1 cellular context compared by ENCODE assay signal in the genomic region with DNA sequence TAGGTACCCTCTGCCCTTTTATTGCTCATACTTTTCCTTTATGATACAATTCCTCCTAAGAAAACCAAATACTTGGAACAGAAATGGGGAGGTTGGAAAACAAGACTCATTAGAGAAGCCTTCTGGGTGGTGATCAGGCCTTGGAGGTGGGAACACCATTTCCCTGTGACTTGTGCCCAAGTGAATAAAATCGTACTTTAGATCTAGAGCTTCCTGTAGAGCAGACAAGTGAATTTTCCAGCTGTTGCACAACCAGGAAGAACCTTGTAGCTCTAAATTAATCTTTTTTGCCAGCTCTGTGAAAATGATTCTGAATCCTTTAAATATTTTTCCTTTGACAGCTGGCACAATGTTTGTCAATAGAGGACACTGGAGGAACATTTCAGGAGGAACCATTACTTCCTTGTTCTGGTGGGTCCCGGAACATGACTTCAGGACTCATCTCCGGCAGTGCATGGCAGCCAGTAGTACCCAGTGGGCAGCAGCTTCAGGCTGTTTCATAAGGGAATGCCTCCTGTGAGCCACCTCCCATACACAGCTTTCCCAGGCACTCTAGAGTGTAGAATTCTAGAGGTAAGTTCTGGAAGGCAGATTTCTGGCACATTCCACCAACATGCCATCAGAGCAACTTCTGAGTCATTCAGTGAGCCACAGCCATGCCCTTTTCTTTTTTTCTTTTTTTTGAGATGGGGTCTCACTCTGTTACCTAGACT.
TF ChIP-seq lines count a peak whose summit lies in the region.

No MANE protein-coding gene starts in this region.

TF ChIP-seq in K562, 482 proteins besides CTCF, POLR2A, EP300 and RAD21:
- TF ChIP-seq ELF4 (CRISPR knock-in tag; IDR thresholded peaks at IDR 0.05) (no peak), CEBPB (tag; IDR thresholded peaks at IDR 0.05) (peak; percentile 12; the same call in 1 of the 2 replicates)
